Comparison of ENCODE assay signal across 16 cellular contexts in genomic region chr17:48064638-48065037, GRCh38. TPM values are rescaled to one million over a fixed set of nuclear protein-coding genes. Genes with fewer than 3 reads are reported as not detected.
DNase-seq lines count a peak whose midpoint lies in the region; ATAC-seq and TF ChIP-seq lines count a peak whose summit lies in the region.
"Had no signal": no experiment of that assay in that cellular context is flagged by ENCODE, and none has a peak within 500 bp of the region (broad histone marks: within the 10 kb centered on the region; RNA-seq: fewer than 3 reads in every experiment).

No MANE protein-coding gene starts in this region.

- H3K36me3 ChIP-seq in esophagus (ENCODE audit: control insufficient read depth in 2 of 2, insufficient read depth in 2 of 2, low read length in 1 of 2) (peaks cover 0 to 11% of the 10 kb centered on the region in 2 donors), psoas muscle (ENCODE audit: insufficient read depth in 1 of 2, low read depth in 1 of 2) (peaks cover 14 to 53% of the 10 kb centered on the region in 2 donors), neural progenitor cell (peaks cover 1% of the 10 kb centered on the region)

- peaks cover 0 to 4% of the 10 kb centered on the region in 2 donors for H3K4me1 ChIP-seq in esophagus (ENCODE audit: control insufficient read depth in 2 of 2, insufficient read depth in 2 of 2, low read length in 1 of 2)
- H3K4me1 ChIP-seq in psoas muscle, result peaks cover 73% of the 10 kb centered on the region
- H3K4me1 ChIP-seq in neural progenitor cell, result no peaks in the 10 kb centered on the region

- H3K4me2 ChIP-seq in neural progenitor cell, result no peak overlapping the region
- H3K4me2 ChIP-seq: BLaER1 treated with 17β-estradiol and CSF1 and Interleukin-3, amounts not matched to agents 10 nM and 100 nM had no signal

- no peaks in the 10 kb centered on the region for H3K27me3 ChIP-seq in esophagus (ENCODE audit: control insufficient read depth in 1 of 2, insufficient read depth in 2 of 2, low read length in 2 of 2)
- H3K27me3 ChIP-seq in psoas muscle (ENCODE audit: insufficient read depth in 3 of 3, low read length in 2 of 3), result no peaks in the 10 kb centered on the region
- H3K27me3 ChIP-seq in neural progenitor cell, result no peaks in the 10 kb centered on the region
- H3K27me3 ChIP-seq: BLaER1 treated with 17β-estradiol and CSF1 and Interleukin-3, amounts not matched to agents 10 nM and 100 nM; tibial nerve had no signal

- H2AFZ ChIP-seq in neural progenitor cell (replicated peaks), result no peak overlapping the region

- peak overlapping the region; percentile 66 for H3K27ac Mint-ChIP-seq in WTC11
- H3K27ac Mint-ChIP-seq in neural progenitor cell, result no peak overlapping the region

- ATAC-seq in WTC11 (no peak; the same call in 1 of the 2 replicates), psoas muscle (peak; percentile 77 to 86 (median 80)), left colon (no peak)
- ATAC-seq: SK-N-SH treated with all-trans-retinoic acid at 6 μM for 48 hours had no signal

- peaks cover 7% of the 10 kb centered on the region for H3K4me1 Mint-ChIP-seq in WTC11
- H3K4me1 Mint-ChIP-seq in neural progenitor cell, result peaks cover 13% of the 10 kb centered on the region
- H3K4me1 Mint-ChIP-seq: mesothelial cell of epicardium had no signal

- H3K27ac ChIP-seq in esophagus (ENCODE audit: low read depth in 2 of 2, low read length in 1 of 2) (peak overlapping the region; percentile 47 to 59), psoas muscle (peak overlapping the region; percentile 92), neural progenitor cell (no peak overlapping the region)
- H3K27ac ChIP-seq: BLaER1 treated with 17β-estradiol and CSF1 and Interleukin-3, amounts not matched to agents 10 nM and 100 nM had no signal

- peak; percentile 9 for DNase-seq in D341Med (ENCODE audit: low spot score)
- DNase-seq in WTC11 (ENCODE audit: low spot score), result no peak
- no peak for DNase-seq in psoas muscle
- DNase-seq in neural progenitor cell (ENCODE audit: low spot score), result no peak
- DNase-seq in left colon, result no peak
- DNase-seq in NCI-H1417 (lab: John Stamatoyannopoulos, UW), result no peak
- DNase-seq: activated CD4-positive, alpha-beta T cell treated with anti-CD3 and anti-CD28 coated beads, Interleukin-2, amount 50 U/mL, for 4 hours; DMS53; IMR-90; stimulated activated CD4-positive, alpha-beta T cell treated with anti-CD3 and anti-CD28 coated beads, Interleukin-4, amount 100 ng/mL, for 4 hours had no signal

- H3K27me3 Mint-ChIP-seq in WTC11 (ENCODE audit: low read depth) (no peaks in the 10 kb centered on the region), neural progenitor cell (ENCODE audit: insufficient read depth, low read depth) (peaks cover 3% of the 10 kb centered on the region)

- H3K9ac ChIP-seq in neural progenitor cell, result no peak overlapping the region
- H3K9ac ChIP-seq: BLaER1 treated with 17β-estradiol and CSF1 and Interleukin-3, amounts not matched to agents 10 nM and 100 nM had no signal

- POLR2A ChIA-PET in WTC11 (lab: Charles Lee), result interaction anchor here (0.6 to 4.6 kb wide), 6 partner anchors 9 to 96 kb away, joined by 3 to 32 read pairs (median 4); partner anchors contain the start of gene NFE2L1

- no peaks in the 10 kb centered on the region for H3K9me3 ChIP-seq in esophagus (ENCODE audit: control insufficient read depth in 2 of 2, insufficient read depth in 1 of 2, low read depth in 1 of 2, low read length in 1 of 2)
- H3K9me3 ChIP-seq in psoas muscle, result no peaks in the 10 kb centered on the region
- H3K9me3 ChIP-seq in neural progenitor cell (ENCODE audit: low read depth), result no peaks in the 10 kb centered on the region
- H3K9me3 ChIP-seq: BLaER1 treated with 17β-estradiol and CSF1 and Interleukin-3, amounts not matched to agents 10 nM and 100 nM; tibial nerve had no signal

- peaks cover 67% of the 10 kb centered on the region for H4K20me1 ChIP-seq in neural progenitor cell (ENCODE audit: low read depth)

- no peak overlapping the region for H3K4me3 ChIP-seq in esophagus (ENCODE audit: low read depth in 1 of 2, low read length in 2 of 2)
- H3K4me3 ChIP-seq in psoas muscle, result no peak overlapping the region
- no peak overlapping the region for H3K4me3 ChIP-seq in neural progenitor cell
- H3K4me3 ChIP-seq: BLaER1 treated with 17β-estradiol and CSF1 and Interleukin-3, amounts not matched to agents 10 nM and 100 nM; coronary artery; tibial nerve had no signal

- peaks cover 52% of the 10 kb centered on the region for H3K36me3 Mint-ChIP-seq in WTC11
- peaks cover 38% of the 10 kb centered on the region for H3K36me3 Mint-ChIP-seq in neural progenitor cell

- intact Hi-C loops in psoas muscle (cut with DNase I), result loop anchor here in 1 of 2 donors (2.0 kb wide), 1 partner anchor 14 kb away; no protein-coding TSS in a partner anchor
- intact Hi-C loops in left colon (cut with DNase I, micrococcal nuclease), result no loop called here

- WGBS in esophagus, 2 donors, result 85 to 87% methylated on average over 3 of the region's 3 CpGs
- WGBS in psoas muscle, 3 donors, result 29 to 49% (median 35%) methylated on average over 3 of the region's 3 CpGs

- CTCF ChIA-PET in WTC11 (lab: Charles Lee), result interaction anchor here (0.7 to 6.6 kb wide), 10 partner anchors 8 to 164 kb away, joined by 3 to 66 read pairs (median 4); partner anchors contain the start of gene COPZ2

- H3K9me3 Mint-ChIP-seq in WTC11, result no peaks in the 10 kb centered on the region
- H3K9me3 Mint-ChIP-seq in neural progenitor cell, result no peaks in the 10 kb centered on the region
- H3K9me3 Mint-ChIP-seq: mesothelial cell of epicardium had no signal

- H3F3A ChIP-seq in neural progenitor cell (ENCODE audit: low read depth), result peaks cover 57% of the 10 kb centered on the region

- H3K79me2 ChIP-seq in neural progenitor cell (ENCODE audit: low read depth), result peaks cover 9% of the 10 kb centered on the region

- TF ChIP-seq CTCF in WTC11 (IDR thresholded peaks at IDR 0.05) (no peak), psoas muscle (IDR thresholded peaks at IDR 0.05) (peak; percentile 44), neural progenitor cell (IDR thresholded peaks at IDR 0.05) (no peak)

- H3K4me3 Mint-ChIP-seq in WTC11, result no peak overlapping the region
- H3K4me3 Mint-ChIP-seq in neural progenitor cell, result no peak overlapping the region
- H3K4me3 Mint-ChIP-seq: mesothelial cell of epicardium had no signal

TF ChIP-seq in WTC11, 78 proteins besides CTCF, POLR2A, EP300 and RAD21 (continues in another document):
- TF ChIP-seq TEAD1 (CRISPR knock-in tag; IDR thresholded peaks at IDR 0.05), result no peak
- TF ChIP-seq NR1H2 (CRISPR knock-in tag; IDR thresholded peaks at IDR 0.05), result no peak
- no peak for TF ChIP-seq ZSCAN18 (CRISPR knock-in tag; IDR thresholded peaks at IDR 0.05)

RNA-seq across cellular contexts. Expression of gene NFE2L1, which starts 16.5 kb away (rescaled TPM):
- total RNA-seq in WTC11 (2021) (130 to 149 TPM (median 131 TPM) in 3 replicates), psoas muscle (1,000 to 10,000 TPM in 3 of 4 donors, 100 to 1,000 TPM in 1; 990 to 1,423 (median 1,174) TPM), neural progenitor cell (ENCODE audit: low replicate concordance) (73.4 and 104 TPM in 2 replicates), left colon (100 to 1,000 TPM; 223 to 245 TPM)
- polyA plus RNA-seq in esophagus (10 to 100 TPM; 39.4 to 45.7 TPM), psoas muscle (1,000 to 10,000 TPM in 1 of 3 donors, 100 to 1,000 TPM in 2; 308 to 1,601 (median 620) TPM)

RNA-seq across cellular contexts. Expression of gene COPZ2, which starts 27.0 kb away (rescaled TPM):
- total RNA-seq in WTC11 (2021) (0.37 to 0.44 TPM in 2 of 3 replicates, not detected in the other), psoas muscle (100 to 1,000 TPM in 1 of 4 donors, 10 to 100 TPM in 3; 56.4 to 130 (median 66.4) TPM), neural progenitor cell (ENCODE audit: low replicate concordance) (0.30 and 0.74 TPM in 2 replicates), left colon (1 to 10 TPM; 7.1 to 8.7 TPM)
- polyA plus RNA-seq in esophagus (10 to 100 TPM in 1 of 2 donors, 1 to 10 TPM in 1; 8.4 to 12.9 TPM), psoas muscle (10 to 100 TPM; 16.8 to 46.0 (median 35.5) TPM)

RNA-seq across cellular contexts. Expression of gene CBX1, which starts 36.6 kb away (rescaled TPM):
- total RNA-seq in WTC11 (2021) (162 to 167 TPM (median 165 TPM) in 3 replicates), psoas muscle (10 to 100 TPM; 28.9 to 39.6 (median 35.5) TPM), neural progenitor cell (ENCODE audit: low replicate concordance) (206 and 208 TPM in 2 replicates), left colon (10 to 100 TPM; 22.7 to 31.0 TPM)
- polyA plus RNA-seq in esophagus (10 to 100 TPM; 16.4 to 29.9 TPM), psoas muscle (10 to 100 TPM; 26.6 to 69.6 (median 34.8) TPM)

RNA-seq across cellular contexts. Expression of gene SNX11, which starts 42.9 kb away (rescaled TPM):
- 19.3 to 24.5 TPM (median 20.1 TPM) in 3 replicates for total RNA-seq in WTC11 (2021)
- 10 to 100 TPM; 11.5 to 17.0 TPM for polyA plus RNA-seq in esophagus
- 10 to 100 TPM; 10.0 to 17.2 (median 12.3) TPM for total RNA-seq in psoas muscle
- 10 to 100 TPM; 11.5 to 27.0 (median 25.7) TPM for polyA plus RNA-seq in psoas muscle
- total RNA-seq in neural progenitor cell (ENCODE audit: low replicate concordance), result 23.4 and 26.2 TPM in 2 replicates
- total RNA-seq in left colon, result 10 to 100 TPM; 19.2 to 20.7 TPM

Comparison
In these comparisons a context has a peak if more than half of its experiments do, and no peak if none do; other contexts are left out.
1. ATAC-seq: peak in psoas muscle (4 of 4); none in WTC11 (single experiment) and left colon (single experiment).
2. RNA of gene COPZ2, which starts 27.0 kb away (total RNA-seq): 56.4 to 130 TPM in psoas muscle; 7.1 to 8.7 TPM in left colon, 0.37 to 0.44 TPM in WTC11 and 0.30 to 0.74 TPM in neural progenitor cell; every median in the first group is over 4 times any median in the second.